In genomic region chr7:105122619-105123018, GRCh38 we compare ENCODE assay signal across 15 cellular contexts.
A peak's percentile ranks its signal among the peaks of the same experiment; 100 is the strongest.
DNase-seq lines count a peak whose midpoint lies in the region; ATAC-seq and TF ChIP-seq lines count a peak whose summit lies in the region.
"Had no signal": no experiment of that assay in that cellular context is flagged by ENCODE, and none has a peak within 500 bp of the region (broad histone marks: within the 10 kb centered on the region; RNA-seq: fewer than 3 reads in every experiment).

No MANE protein-coding gene starts in this region.

- ATAC-seq in left colon = no peak
- ATAC-seq: GM12878, K562 had no signal

- peaks cover 68% of the 10 kb centered on the region for H3K36me3 Mint-ChIP-seq in activated T-cell treated with anti-CD3 and anti-CD28 coated beads, Interleukin-2, amount 50 U/mL, for 24 hours (ENCODE audit: low read depth)

- no peak overlapping the region for H2AFZ ChIP-seq in mesenchymal stem cell (ENCODE audit: low read depth, low read length)
- H2AFZ ChIP-seq: GM23248, PC-9 had no signal

- H3K36me3 ChIP-seq in mesenchymal stem cell (ENCODE audit: control insufficient read depth in 1 of 2, insufficient read depth in 2 of 2, low read depth in 1 of 2, low read length in 2 of 2) = peaks cover 19 to 60% of the 10 kb centered on the region in 2 experiments

- peaks cover 36% of the 10 kb centered on the region for H3K79me1 ChIP-seq in mesenchymal stem cell (replicated peaks; ENCODE audit: low read length, poor library complexity, severe bottlenecking)

- H3K9ac ChIP-seq in mesenchymal stem cell (ENCODE audit: low read length) = peak overlapping the region; percentile 7
- H3K9ac ChIP-seq: GM23248 had no signal

- CTCF ChIA-PET in HEK293T (lab: Yijun Ruan, JAX) = no interaction called here

- no peaks in the 10 kb centered on the region for H3K9me3 ChIP-seq in mesenchymal stem cell (ENCODE audit: control insufficient read depth, low read length)

- H3K4me3 ChIP-seq in mesenchymal stem cell (ENCODE audit: insufficient read depth in 1 of 2, low read depth in 1 of 2, low read length in 2 of 2) = no peak overlapping the region
- H3K4me3 ChIP-seq: GM12878, GM23248, K562, PC-9 had no signal

- no peak overlapping the region for H2BK5ac ChIP-seq in mesenchymal stem cell (ENCODE audit: low read depth, low read length, poor library complexity, severe bottlenecking)

- no peaks in the 10 kb centered on the region for H3K27me3 ChIP-seq in mesenchymal stem cell (ENCODE audit: control insufficient read depth in 1 of 2, insufficient read depth in 1 of 2, low read length in 2 of 2)

- no peak overlapping the region for H2BK12ac ChIP-seq in mesenchymal stem cell (ENCODE audit: low read length in 2 of 2)

- H3K27ac Mint-ChIP-seq in activated T-cell treated with anti-CD3 and anti-CD28 coated beads, Interleukin-2, amount 50 U/mL, for 24 hours = peak overlapping the region; percentile 17

- H4K91ac ChIP-seq in mesenchymal stem cell (ENCODE audit: low read length) = no peak overlapping the region

- H3K4me1 ChIP-seq in mesenchymal stem cell (ENCODE audit: control insufficient read depth, insufficient read depth, low read depth, low read length) = peaks cover 8% of the 10 kb centered on the region

- H3K4me2 ChIP-seq in mesenchymal stem cell (ENCODE audit: low read length, poor library complexity, severe bottlenecking) = no peak overlapping the region
- H3K4me2 ChIP-seq: PC-9 had no signal

- WGBS in mesenchymal stem cell = 94% methylated on average over 8 of the region's 8 CpGs

- POLR2A ChIA-PET in HEK293T (lab: Yijun Ruan, JAX) = no interaction called here

- DNase-seq in activated T-cell treated with anti-CD3 and anti-CD28 coated beads, Interleukin-2, amount 50 U/mL, for 24 hours = no peak
- DNase-seq in activated T-cell treated with anti-CD3 and anti-CD28 coated beads for 4 hours = no peak
- peak in 1 of 61 donors; percentile 6 for DNase-seq in caudate nucleus (lab: John Stamatoyannopoulos, UW)
- DNase-seq in mesenchymal stem cell = no peak
- DNase-seq in substantia nigra (lab: John Stamatoyannopoulos, UW) = peak in 9 of 49 donors; percentile 24 to 38 (median 28)
- no peak for DNase-seq in HEK293T (ENCODE audit: extremely low spot score)
- no peak for DNase-seq in left colon
- no peak for DNase-seq in HuH-7.5 (ENCODE audit: low spot score)
- DNase-seq: DMS79, GM23248, NCI-H69, PC-9 had no signal

- intact Hi-C loops in left colon (cut with DNase I, micrococcal nuclease) = no loop called here

- no peak overlapping the region for H3K4ac ChIP-seq in mesenchymal stem cell (ENCODE audit: low read depth in 1 of 2, low read length in 2 of 2)

- peak overlapping the region; percentile 52 for H3K27ac ChIP-seq in caudate nucleus (ENCODE audit: low read depth, low read length)
- no peak overlapping the region for H3K27ac ChIP-seq in mesenchymal stem cell (ENCODE audit: low read length, poor library complexity, severe bottlenecking)
- peak overlapping the region; percentile 50 for H3K27ac ChIP-seq in substantia nigra (ENCODE audit: low read depth, low read length, poor library complexity, severe bottlenecking)
- H3K27ac ChIP-seq: C4-2B, GM23248, PC-9 had no signal

- H3K4me3 Mint-ChIP-seq in activated T-cell treated with anti-CD3 and anti-CD28 coated beads, Interleukin-2, amount 50 U/mL, for 24 hours = no peak overlapping the region

- no peak overlapping the region for H2AK5ac ChIP-seq in mesenchymal stem cell (ENCODE audit: low read length, severe bottlenecking)

- H2BK15ac ChIP-seq in mesenchymal stem cell (ENCODE audit: low read depth, poor library complexity, severe bottlenecking) = no peak overlapping the region

- H3K9me3 Mint-ChIP-seq in activated T-cell treated with anti-CD3 and anti-CD28 coated beads, Interleukin-2, amount 50 U/mL, for 24 hours = no peaks in the 10 kb centered on the region

- H3K23ac ChIP-seq in mesenchymal stem cell (ENCODE audit: low read length in 2 of 2) = no peak overlapping the region

- peaks cover 60% of the 10 kb centered on the region for H3K4me1 Mint-ChIP-seq in activated T-cell treated with anti-CD3 and anti-CD28 coated beads, Interleukin-2, amount 50 U/mL, for 24 hours (ENCODE audit: low read depth)

- no peak overlapping the region for H3K18ac ChIP-seq in mesenchymal stem cell (ENCODE audit: low read depth in 1 of 2, low read length in 2 of 2)

- no peak overlapping the region for H3K14ac ChIP-seq in mesenchymal stem cell (ENCODE audit: low read length in 2 of 2)

- no peaks in the 10 kb centered on the region for H3K27me3 Mint-ChIP-seq in activated T-cell treated with anti-CD3 and anti-CD28 coated beads, Interleukin-2, amount 50 U/mL, for 24 hours

- no peak overlapping the region for H2BK120ac ChIP-seq in mesenchymal stem cell (ENCODE audit: low read depth, low read length)

- H4K8ac ChIP-seq in mesenchymal stem cell (ENCODE audit: low read length) = no peak overlapping the region

TF ChIP-seq in HEK293T, 16 proteins besides CTCF, POLR2A, EP300 and RAD21:
- TF ChIP-seq SUZ12 (IDR thresholded peaks at IDR 0.05) (no peak), NFRKB (IDR thresholded peaks at IDR 0.05) (no peak), CTBP1 (IDR thresholded peaks at IDR 0.05; ENCODE audit: borderline replicate concordance) (no peak), LEF1 (IDR thresholded peaks at IDR 0.05; ENCODE audit: borderline replicate concordance) (no peak), SP1 (IDR thresholded peaks at IDR 0.05) (no peak), ELF4 (IDR thresholded peaks at IDR 0.05) (no peak), BHLHE40 (IDR thresholded peaks at IDR 0.05; ENCODE audit: borderline replicate concordance) (no peak)
